ENCODE assay signal across 11 cellular contexts in genomic region chr19:4206818-4207484, GRCh38. TPM values are rescaled to one million over a fixed set of nuclear protein-coding genes. Genes with fewer than 3 reads are reported as not detected.
A peak's percentile ranks its signal among the peaks of the same experiment; 100 is the strongest.
DNase-seq lines count a peak whose midpoint lies in the region; ATAC-seq and TF ChIP-seq lines count a peak whose summit lies in the region.
"Had no signal": no experiment of that assay in that cellular context is flagged by ENCODE, and none has a peak within 500 bp of the region (broad histone marks: within the 10 kb centered on the region; RNA-seq: fewer than 3 reads in every experiment).

No MANE protein-coding gene starts in this region.

- H3K9me3 ChIP-seq in MM.1S (replicated peaks; ENCODE audit: insufficient read depth, low read length) = no peaks in the 10 kb centered on the region
- H3K9me3 ChIP-seq in neural progenitor cell (ENCODE audit: low read depth) = no peaks in the 10 kb centered on the region

- H3F3A ChIP-seq in MM.1S (ENCODE audit: insufficient read depth, low read length) = no peaks in the 10 kb centered on the region
- peaks cover 9% of the 10 kb centered on the region for H3F3A ChIP-seq in neural progenitor cell (ENCODE audit: low read depth)

- H3K9me2 ChIP-seq in MM.1S (replicated peaks; ENCODE audit: insufficient read depth, low read length) = no peaks in the 10 kb centered on the region

- H2AFZ ChIP-seq in MM.1S (ENCODE audit: low read length) (no peak overlapping the region), neural progenitor cell (replicated peaks) (no peak overlapping the region)
- H2AFZ ChIP-seq: parathyroid adenoma had no signal

- no peak for ATAC-seq in stimulated activated naive CD8-positive, alpha-beta T cell treated with anti-CD3 and anti-CD28 coated beads, Interleukin-15, Interleukin-2, amounts not matched to agents 100 U/mL and 50 U/mL, for 24 hours

- H3K9ac ChIP-seq in MM.1S (ENCODE audit: low read length) (no peak overlapping the region), neural progenitor cell (no peak overlapping the region)
- H3K9ac ChIP-seq: parathyroid adenoma had no signal

- peak; percentile 42 for DNase-seq in DMS53 (lab: John Stamatoyannopoulos, UW)
- no peak for DNase-seq in DMS53 treated with DMSO at 0.1 percent for 48 hours (lab: John Stamatoyannopoulos, UW; ENCODE audit: unreplicated experiment)
- peak; percentile 45 for DNase-seq in MM.1S
- DNase-seq in astrocyte of the spinal cord (ENCODE audit: low read depth, low spot score) = peak; percentile 37
- no peak for DNase-seq in neural progenitor cell (ENCODE audit: low spot score)
- no peak for DNase-seq in stimulated activated naive CD8-positive, alpha-beta T cell treated with anti-CD3 and anti-CD28 coated beads, Interleukin-15, Interleukin-2, amounts not matched to agents 100 U/mL and 50 U/mL, for 24 hours
- DNase-seq in NCI-H524 treated with DMSO at 0.1 percent for 48 hours (lab: John Stamatoyannopoulos, UW) = no peak
- no peak for DNase-seq in CD1c-positive myeloid dendritic cell (ENCODE audit: extremely low spot score)
- DNase-seq: activated CD4-positive, alpha-beta T cell treated with anti-CD3 and anti-CD28 coated beads, Interleukin-2, amount 10 ng/mL, durations not matched to agents 24 days and 14 days; anterior cingulate cortex had no signal

- peak overlapping the region; percentile 55 for H3K4me3 Mint-ChIP-seq in neural progenitor cell
- H3K4me3 Mint-ChIP-seq: activated CD4-positive, alpha-beta T cell treated with anti-CD3 and anti-CD28 coated beads, Interleukin-2, amount 10 ng/mL, durations not matched to agents 24 days and 14 days had no signal

- H3K4me2 ChIP-seq in MM.1S (ENCODE audit: low read depth, low read length) (no peak overlapping the region), neural progenitor cell (no peak overlapping the region)

- no peak overlapping the region for H3K27ac Mint-ChIP-seq in neural progenitor cell
- H3K27ac Mint-ChIP-seq: activated CD4-positive, alpha-beta T cell treated with anti-CD3 and anti-CD28 coated beads, Interleukin-2, amount 10 ng/mL, durations not matched to agents 24 days and 14 days had no signal

- no peaks in the 10 kb centered on the region for H3K36me3 Mint-ChIP-seq in neural progenitor cell

- H3K27ac ChIP-seq in MM.1S (ENCODE audit: low read length) (no peak overlapping the region), neural progenitor cell (no peak overlapping the region)
- H3K27ac ChIP-seq: parathyroid adenoma had no signal

- peaks cover 71% of the 10 kb centered on the region for H3K27me3 ChIP-seq in MM.1S (replicated peaks; ENCODE audit: insufficient read depth, low read length)
- H3K27me3 ChIP-seq in neural progenitor cell = peaks cover under 1% of the 10 kb centered on the region

- H3K79me2 ChIP-seq in MM.1S (ENCODE audit: low read length) (no peaks in the 10 kb centered on the region), neural progenitor cell (ENCODE audit: low read depth) (no peaks in the 10 kb centered on the region)
- H3K79me2 ChIP-seq: parathyroid adenoma had no signal

- H3K4me3 ChIP-seq in MM.1S (ENCODE audit: low read length) = no peak overlapping the region
- H3K4me3 ChIP-seq in astrocyte of the spinal cord (ENCODE audit: low read depth, low read length) = no peak overlapping the region
- no peak overlapping the region for H3K4me3 ChIP-seq in neural progenitor cell

- H3K4me1 Mint-ChIP-seq in neural progenitor cell = peaks cover 6% of the 10 kb centered on the region

- H3K27me3 Mint-ChIP-seq in neural progenitor cell (ENCODE audit: insufficient read depth, low read depth) = peaks cover 18% of the 10 kb centered on the region
- H3K27me3 Mint-ChIP-seq: activated CD4-positive, alpha-beta T cell treated with anti-CD3 and anti-CD28 coated beads, Interleukin-2, amount 10 ng/mL, durations not matched to agents 24 days and 14 days had no signal

- no peaks in the 10 kb centered on the region for H3K4me1 ChIP-seq in MM.1S (ENCODE audit: low read length)
- no peaks in the 10 kb centered on the region for H3K4me1 ChIP-seq in neural progenitor cell
- H3K4me1 ChIP-seq: parathyroid adenoma had no signal

- in situ Hi-C loops in astrocyte of the spinal cord (cut with HindIII; ENCODE audit: low sequenced_read_pairs) = no loop called here

- TF ChIP-seq CTCF in MM.1S (IDR thresholded peaks at IDR 0.05; ENCODE audit: low read length) (peak; percentile 49), astrocyte of the spinal cord (IDR thresholded peaks at IDR 0.05; ENCODE audit: low read depth, low read length) (peak; percentile 52), neural progenitor cell (IDR thresholded peaks at IDR 0.05) (peak; percentile 21)

- no peaks in the 10 kb centered on the region for H3K9me3 Mint-ChIP-seq in neural progenitor cell
- H3K9me3 Mint-ChIP-seq: activated CD4-positive, alpha-beta T cell treated with anti-CD3 and anti-CD28 coated beads, Interleukin-2, amount 10 ng/mL, durations not matched to agents 24 days and 14 days had no signal

- no peaks in the 10 kb centered on the region for H4K20me1 ChIP-seq in MM.1S (ENCODE audit: insufficient read depth, low read length)
- H4K20me1 ChIP-seq in neural progenitor cell (ENCODE audit: low read depth) = no peaks in the 10 kb centered on the region

- H3K36me3 ChIP-seq in MM.1S (replicated peaks; ENCODE audit: insufficient read depth, low read length) (no peaks in the 10 kb centered on the region), neural progenitor cell (no peaks in the 10 kb centered on the region)

RNA-seq across cellular contexts. Expression of gene EBI3, which starts 22.4 kb away (rescaled TPM):
- not detected in 2 replicates for total RNA-seq in neural progenitor cell (ENCODE audit: low replicate concordance)

RNA-seq across cellular contexts. Expression of gene ANKRD24, which starts 24.5 kb away (rescaled TPM):
- 0.15 and 2.3 TPM in 2 replicates for total RNA-seq in neural progenitor cell (ENCODE audit: low replicate concordance)

RNA-seq across cellular contexts. Expression of gene SIRT6, which starts 24.6 kb away (rescaled TPM):
- 20.1 and 27.6 TPM in 2 replicates for total RNA-seq in neural progenitor cell (ENCODE audit: low replicate concordance)

RNA-seq across cellular contexts. Expression of gene YJU2, which starts 39.9 kb away (rescaled TPM):
- total RNA-seq in neural progenitor cell (ENCODE audit: low replicate concordance) = 8.7 and 17.5 TPM in 2 replicates

RNA-seq across cellular contexts. Expression of gene CREB3L3, which starts 53.5 kb away (rescaled TPM):
- total RNA-seq in neural progenitor cell (ENCODE audit: low replicate concordance) = 0.06 TPM in 1 of 2 replicates, not detected in the other
- total RNA-seq: activated CD4-positive, alpha-beta T cell treated with anti-CD3 and anti-CD28 coated beads, Interleukin-2, amount 10 ng/mL, durations not matched to agents 24 days and 14 days had no signal

Comparison
In these comparisons a context has a peak if more than half of its experiments do, and no peak if none do; other contexts are left out.
1. DNase-seq: peak in DMS53 (single experiment), MM.1S (single experiment) and astrocyte of the spinal cord (single experiment); none in DMS53 treated with DMSO at 0.1 percent for 48 hours (single experiment), neural progenitor cell (single experiment), stimulated activated naive CD8-positive, alpha-beta T cell treated with anti-CD3 and anti-CD28 coated beads, Interleukin-15, Interleukin-2, amounts not matched to agents 100 U/mL and 50 U/mL, for 24 hours (single experiment), NCI-H524 treated with DMSO at 0.1 percent for 48 hours (single experiment) and CD1c-positive myeloid dendritic cell (single experiment).
2. Peak in every context shown above with its lines, with median percentiles within 50 percentile points of each other: CTCF ChIP-seq.